ENCODE assay signal across 8 cellular contexts in genomic region chr3:151168269-151169094, GRCh38. TPM values are rescaled to one million over a fixed set of nuclear protein-coding genes. Genes with fewer than 3 reads are reported as not detected.
A peak's percentile ranks its signal among the peaks of the same experiment; 100 is the strongest.
DNase-seq lines count a peak whose midpoint lies in the region; ATAC-seq and TF ChIP-seq lines count a peak whose summit lies in the region.

No MANE protein-coding gene starts in this region.

- DNase-seq in HFFc6 (peak; percentile 53), NCI-H146 (lab: John Stamatoyannopoulos, UW) (peak; percentile 69), astrocyte of the cerebellum (ENCODE audit: low read depth) (peak; percentile 41), iPS-NIHi11 (ENCODE audit: low spot score) (peak; percentile 75)
- peak; percentile 63 for DNase-seq in T-helper 2 cell treated with Interferon-gamma antibody and Interleukin-4, amounts not matched to agents 5 μg/mL and 100 μg/mL, for 36 hours (ENCODE audit: low spot score)
- DNase-seq in stimulated activated CD4-positive, alpha-beta T cell treated with anti-CD3 and anti-CD28 coated beads, Interleukin-1b, Interleukin-23, amount 100 ng/mL, for 1 hour (ENCODE audit: low read depth in 2 of 2), result peak; percentile 46 to 69

- in situ Hi-C loops in astrocyte of the cerebellum (cut with HindIII; ENCODE audit: low sequenced_read_pairs), result no loop called here

- no peaks in the 10 kb centered on the region; the same call in 1 of the 2 replicates for H3K27me3 Mint-ChIP-seq in HFFc6 (ENCODE audit: insufficient read depth)
- no peaks in the 10 kb centered on the region for H3K27me3 Mint-ChIP-seq in T-helper 2 cell treated with Interferon-gamma antibody and Interleukin-4, amounts not matched to agents 5 μg/mL and 100 μg/mL, for 36 hours (ENCODE audit: low read depth)

- no peak overlapping the region for H3K4me3 Mint-ChIP-seq in HFFc6
- no peak overlapping the region for H3K4me3 Mint-ChIP-seq in T-helper 2 cell treated with Interferon-gamma antibody and Interleukin-4, amounts not matched to agents 5 μg/mL and 100 μg/mL, for 36 hours

- no peak for ATAC-seq in GM18873 (IDR thresholded peaks at IDR 0.05; ENCODE audit: low FRiP score, unreplicated experiment)

- no peaks in the 10 kb centered on the region for H3K9me3 Mint-ChIP-seq in HFFc6
- no peaks in the 10 kb centered on the region for H3K9me3 Mint-ChIP-seq in T-helper 2 cell treated with Interferon-gamma antibody and Interleukin-4, amounts not matched to agents 5 μg/mL and 100 μg/mL, for 36 hours

- H3K27ac Mint-ChIP-seq in HFFc6, result no peak overlapping the region
- no peak overlapping the region for H3K27ac Mint-ChIP-seq in T-helper 2 cell treated with Interferon-gamma antibody and Interleukin-4, amounts not matched to agents 5 μg/mL and 100 μg/mL, for 36 hours

- 0 out of 2 replicates have a peak, but pooled peaks cover 4% of the 10 kb centered on the region for H3K4me1 Mint-ChIP-seq in HFFc6 (ENCODE audit: low read depth)
- peaks cover 43% of the 10 kb centered on the region for H3K4me1 Mint-ChIP-seq in T-helper 2 cell treated with Interferon-gamma antibody and Interleukin-4, amounts not matched to agents 5 μg/mL and 100 μg/mL, for 36 hours (ENCODE audit: low read depth)

- TF ChIP-seq CTCF in GM12801 (IDR thresholded peaks at IDR 0.05; ENCODE audit: extremely low read depth, insufficient read length) (peak; percentile 54), HFFc6 (IDR thresholded peaks at IDR 0.05) (peak; percentile 93), astrocyte of the cerebellum (IDR thresholded peaks at IDR 0.05; ENCODE audit: low read depth, low read length, missing control alignments) (peak; percentile 90)

- H3K36me3 Mint-ChIP-seq in HFFc6 (ENCODE audit: low read depth), result no peaks in the 10 kb centered on the region
- H3K36me3 Mint-ChIP-seq in T-helper 2 cell treated with Interferon-gamma antibody and Interleukin-4, amounts not matched to agents 5 μg/mL and 100 μg/mL, for 36 hours (ENCODE audit: low read depth), result no peaks in the 10 kb centered on the region

- no peak overlapping the region for H3K4me3 ChIP-seq in astrocyte of the cerebellum (ENCODE audit: low read depth, low read length)

RNA-seq across cellular contexts. Expression of gene GPR171, which starts 34.5 kb away (rescaled TPM):
- not detected for total RNA-seq in HFFc6 (2021; fragmentation: NEBNext Ultra II Directional; extraction: Animal tissue kit (Norgen Biotek cat#: 25700))
